In the genomic region with DNA sequence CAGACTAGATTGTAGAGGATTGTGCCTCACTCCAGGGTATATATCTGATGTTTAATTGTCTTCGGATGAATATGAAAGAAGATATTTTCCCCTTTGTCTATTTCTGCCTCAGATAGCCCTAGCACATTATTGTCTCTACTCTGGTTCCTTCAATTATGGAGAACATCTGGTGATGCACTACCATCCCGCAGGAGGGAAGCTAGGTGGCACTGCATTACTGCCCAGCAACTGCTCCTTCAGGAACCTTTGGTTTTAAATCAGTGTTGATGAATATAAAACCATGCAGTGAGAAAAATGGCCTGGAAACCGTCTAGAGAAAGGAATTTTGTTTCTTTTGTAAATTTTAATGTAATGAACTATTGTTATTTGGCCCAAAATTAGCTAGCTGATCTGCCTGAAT, we compare ENCODE assay signal across 7 cellular contexts.
DNase-seq lines count a peak whose midpoint lies in the region; ATAC-seq and TF ChIP-seq lines count a peak whose summit lies in the region.

No MANE protein-coding gene starts in this region.

- H3F3A ChIP-seq in MM.1S (ENCODE audit: insufficient read depth, low read length): no peaks in the 10 kb centered on the region

- no peaks in the 10 kb centered on the region for H3K9me3 ChIP-seq in MM.1S (replicated peaks; ENCODE audit: insufficient read depth, low read length)
- H3K9me3 ChIP-seq in T-helper 17 cell (ENCODE audit: control insufficient read depth, low read length, poor library complexity, severe bottlenecking): peaks cover 2% of the 10 kb centered on the region

- no peak overlapping the region for H3K4me3 Mint-ChIP-seq in nephron progenitor cell
- H3K4me3 Mint-ChIP-seq in T-helper 17 cell: no peak overlapping the region

- no peaks in the 10 kb centered on the region for H3K4me1 ChIP-seq in MM.1S (ENCODE audit: low read length)

- no peak overlapping the region for H2AFZ ChIP-seq in MM.1S (ENCODE audit: low read length)

- no peaks in the 10 kb centered on the region for H3K79me2 ChIP-seq in MM.1S (ENCODE audit: low read length)

- POLR2A ChIA-PET in GM10248 (lab: Yijun Ruan, JAX): no interaction called here

- H3K27me3 Mint-ChIP-seq in nephron progenitor cell (ENCODE audit: low read depth, poor library complexity) (no peaks in the 10 kb centered on the region), T-helper 17 cell (peaks cover 9% of the 10 kb centered on the region)

- DNase-seq in GM10248 (ENCODE audit: extremely low spot score) (no peak), MM.1S (no peak), dermis microvascular lymphatic vessel endothelial cell (ENCODE audit: low read depth in 2 of 2) (peak; percentile 10 to 76), nephron progenitor cell (no peak), NOMO-1 treated with dmso at 0.1 percent for 144 hours (lab: John Stamatoyannopoulos, UW; ENCODE audit: unreplicated experiment) (no peak), T-helper 17 cell (no peak)

- no peaks in the 10 kb centered on the region for H3K9me2 ChIP-seq in MM.1S (replicated peaks; ENCODE audit: insufficient read depth, low read length)

- H3K9ac ChIP-seq in MM.1S (ENCODE audit: low read length): no peak overlapping the region

- no peak overlapping the region for H3K27ac ChIP-seq in MM.1S (ENCODE audit: low read length)

- no peaks in the 10 kb centered on the region for H3K36me3 ChIP-seq in MM.1S (replicated peaks; ENCODE audit: insufficient read depth, low read length)

- H3K4me3 ChIP-seq in MM.1S (ENCODE audit: low read length): no peak overlapping the region

- no peaks in the 10 kb centered on the region for H3K27me3 ChIP-seq in MM.1S (replicated peaks; ENCODE audit: insufficient read depth, low read length)

- H3K4me1 Mint-ChIP-seq in nephron progenitor cell (peaks cover 32% of the 10 kb centered on the region), T-helper 17 cell (no peaks in the 10 kb centered on the region)

- CTCF ChIA-PET in GM10248 (lab: Yijun Ruan, JAX): interaction anchor here (0.6 to 1.8 kb wide), 5 partner anchors 9 to 874 kb away, joined by 3 to 9 read pairs (median 7); no protein-coding TSS in a partner anchor

- H3K4me2 ChIP-seq in MM.1S (ENCODE audit: low read depth, low read length): no peak overlapping the region

- H3K9me3 Mint-ChIP-seq in nephron progenitor cell: peaks cover 33% of the 10 kb centered on the region

- TF ChIP-seq CTCF in GM10248 (IDR thresholded peaks at IDR 0.05; ENCODE audit: control extremely low read depth, extremely low read depth, low read depth, missing control alignments) (peak; percentile 43), MM.1S (IDR thresholded peaks at IDR 0.05; ENCODE audit: low read length) (peak; percentile 13; the same call in 1 of the 2 replicates), nephron progenitor cell (IDR thresholded peaks at IDR 0.05) (peak; percentile 9)

- H4K20me1 ChIP-seq in MM.1S (ENCODE audit: insufficient read depth, low read length): no peaks in the 10 kb centered on the region

- peak overlapping the region; percentile 23 for H3K27ac Mint-ChIP-seq in nephron progenitor cell
- H3K27ac Mint-ChIP-seq in T-helper 17 cell: no peak overlapping the region

- ATAC-seq in T-helper 17 cell (no peak), HG02938 (IDR thresholded peaks at IDR 0.05; ENCODE audit: unreplicated experiment) (no peak)

- H3K36me3 Mint-ChIP-seq in nephron progenitor cell (ENCODE audit: low read depth): peaks cover 14% of the 10 kb centered on the region
- H3K36me3 Mint-ChIP-seq in T-helper 17 cell (ENCODE audit: low read depth): no peaks in the 10 kb centered on the region

Comparison
In these comparisons a context has a peak if more than half of its experiments do, and no peak if none do; other contexts are left out.
1. DNase-seq: peak in dermis microvascular lymphatic vessel endothelial cell (2 of 2); none in GM10248 (single experiment), MM.1S (single experiment), nephron progenitor cell (single experiment), NOMO-1 treated with dmso at 0.1 percent for 144 hours (single experiment) and T-helper 17 cell (0 of 3).
2. Peak in every context shown above with its lines, with median percentiles within 50 percentile points of each other: CTCF ChIP-seq.